Comparison of ENCODE assay signal across 16 cellular contexts in genomic region chr1:210301254-210301955, GRCh38. TPM values are rescaled to one million over a fixed set of nuclear protein-coding genes. Genes with fewer than 3 reads are reported as not detected.
A peak's percentile ranks its signal among the peaks of the same experiment; 100 is the strongest.
DNase-seq lines count a peak whose midpoint lies in the region; TF ChIP-seq lines count a peak whose summit lies in the region.
"Had no signal": no experiment of that assay in that cellular context is flagged by ENCODE, and none has a peak within 500 bp of the region (broad histone marks: within the 10 kb centered on the region; RNA-seq: fewer than 3 reads in every experiment).

No MANE protein-coding gene starts in this region.

- H4K20me1 ChIP-seq in PC-9 (ENCODE audit: insufficient read depth), result no peaks in the 10 kb centered on the region
- H4K20me1 ChIP-seq: BLaER1 had no signal

- no peak overlapping the region for H3K27ac ChIP-seq in PC-9
- no peak overlapping the region for H3K27ac ChIP-seq in colonic mucosa
- H3K27ac ChIP-seq: BLaER1, foreskin keratinocyte, right lobe of liver had no signal

- H3K36me3 Mint-ChIP-seq in chondrocyte (ENCODE audit: low read depth), result no peaks in the 10 kb centered on the region

- H3F3A ChIP-seq in PC-9 (ENCODE audit: insufficient read depth, low read depth), result no peaks in the 10 kb centered on the region

- H3K4me3 ChIP-seq in foreskin fibroblast (ENCODE audit: low read depth in 1 of 2, low read length in 2 of 2) (no peak overlapping the region), PC-9 (no peak overlapping the region), colonic mucosa (no peak overlapping the region)
- H3K4me3 ChIP-seq: BLaER1, right lobe of liver had no signal

- H3K9me3 ChIP-seq in PC-9 (ENCODE audit: insufficient read depth, low read depth), result no peaks in the 10 kb centered on the region
- H3K9me3 ChIP-seq in colonic mucosa, result no peaks in the 10 kb centered on the region
- H3K9me3 ChIP-seq: BLaER1, right lobe of liver had no signal

- H3K9me2 ChIP-seq in PC-9 (ENCODE audit: insufficient read depth), result no peaks in the 10 kb centered on the region; the same call in 1 of the 2 replicates

- no peaks in the 10 kb centered on the region for H3K27me3 Mint-ChIP-seq in chondrocyte (ENCODE audit: low read depth)

- H3K4me1 Mint-ChIP-seq in chondrocyte (ENCODE audit: low read depth), result peaks cover 23% of the 10 kb centered on the region

- no peak overlapping the region for H2AFZ ChIP-seq in PC-9

- CTCF ChIA-PET in PC-9 (lab: Charles Lee), result interaction anchor here (0.7 kb wide), 1 partner anchor 34 kb away, joined by 3 read pairs; no protein-coding TSS in a partner anchor

- H3K36me3 ChIP-seq in PC-9 (ENCODE audit: low read depth) (no peaks in the 10 kb centered on the region), colonic mucosa (no peaks in the 10 kb centered on the region)
- H3K36me3 ChIP-seq: BLaER1, right lobe of liver had no signal

- H3K4me2 ChIP-seq in PC-9, result no peak overlapping the region
- H3K4me2 ChIP-seq: BLaER1 had no signal

- H3K9ac ChIP-seq in colonic mucosa (ENCODE audit: low read depth in 2 of 2, low read length in 2 of 2), result no peak overlapping the region
- H3K9ac ChIP-seq: BLaER1 had no signal

- no peaks in the 10 kb centered on the region for H3K27me3 ChIP-seq in PC-9 (ENCODE audit: insufficient read depth, low read depth)
- H3K27me3 ChIP-seq in colonic mucosa, result no peaks in the 10 kb centered on the region
- H3K27me3 ChIP-seq: BLaER1, right lobe of liver had no signal

- no peaks in the 10 kb centered on the region for H3K79me2 ChIP-seq in PC-9 (ENCODE audit: low read depth)

- BruUV-seq in PC-9 (replicated peaks; lab: Mats Ljungman, UMichigan), result no TSS peak

- intact Hi-C loops in PC-9 (cut with micrococcal nuclease; ENCODE audit: unreplicated experiment) (no loop called here), colonic mucosa (cut with DNase I) (loop anchor here (10.0 kb wide), 1 partner anchor 437 kb away; no protein-coding TSS in a partner anchor)

- DNase-seq in GM03348 (ENCODE audit: low spot score) (peak; percentile 56), NCI-H446 treated with DMSO at 0.1 percent for 48 hours (lab: John Stamatoyannopoulos, UW) (peak; percentile 71), foreskin fibroblast (peak; percentile 39 to 74), renal cortical epithelial cell (ENCODE audit: low read depth) (peak; percentile 23), chondrocyte (ENCODE audit: low spot score) (no peak), PC-9 (no peak), colonic mucosa (no peak)
- DNase-seq in activated T-cell treated with anti-CD3 and anti-CD28 coated beads, Interleukin-2, amount 50 U/mL, for 48 hours, result no peak
- DNase-seq: activated CD4-positive, alpha-beta T cell treated with anti-CD3 and anti-CD28 coated beads for 1 hour; foreskin keratinocyte; Kasumi-1; kidney glomerular epithelial cell; NCI-H1417 treated with DMSO at 0.1 percent for 48 hours; right lobe of liver; stimulated activated CD4-positive, alpha-beta T cell treated with anti-CD3 and anti-CD28 coated beads, Interleukin-1b, Interleukin-23, amount 100 ng/mL, for 48 hours had no signal

- H3K27ac Mint-ChIP-seq in chondrocyte (ENCODE audit: unreplicated experiment), result no peak overlapping the region

- no peak overlapping the region for H3K4me3 Mint-ChIP-seq in chondrocyte (ENCODE audit: unreplicated experiment)

- POLR2A ChIA-PET in PC-9 (lab: Charles Lee; ENCODE audit: unreplicated experiment), result no interaction called here

- TF ChIP-seq CTCF in foreskin fibroblast (IDR thresholded peaks at IDR 0.05; ENCODE audit: low read depth, low read length) (no peak), chondrocyte (IDR thresholded peaks at IDR 0.05) (no peak), PC-9 (conservative IDR thresholded peaks at IDR 0.05) (no peak), colonic mucosa (IDR thresholded peaks at IDR 0.05) (no peak)

- no peaks in the 10 kb centered on the region for H3K9me3 Mint-ChIP-seq in chondrocyte (ENCODE audit: low read depth)

- H3K4me1 ChIP-seq in PC-9 (replicated peaks; ENCODE audit: insufficient read depth), result no peaks in the 10 kb centered on the region
- no peaks in the 10 kb centered on the region for H3K4me1 ChIP-seq in colonic mucosa
- H3K4me1 ChIP-seq: BLaER1, right lobe of liver had no signal

RNA-seq across cellular contexts. Expression of gene HHAT, which starts 27.3 kb away (rescaled TPM):
- total RNA-seq in renal cortical epithelial cell (30.6 and 33.5 TPM in 2 replicates), chondrocyte (6.1 to 7.9 TPM (median 6.4 TPM) in 3 replicates), PC-9 (2021) (5.3 and 10.9 TPM in 2 replicates), colonic mucosa (1 to 10 TPM; 3.2 to 4.9 TPM)

Comparison
In these comparisons a context has a peak if more than half of its experiments do, and no peak if none do; other contexts are left out.
1. DNase-seq: peak in GM03348 (single experiment), NCI-H446 treated with DMSO at 0.1 percent for 48 hours (single experiment), foreskin fibroblast (2 of 2) and renal cortical epithelial cell (single experiment); none in chondrocyte (single experiment), PC-9 (0 of 2), colonic mucosa (single experiment) and activated T-cell treated with anti-CD3 and anti-CD28 coated beads, Interleukin-2, amount 50 U/mL, for 48 hours (0 of 2).